In the genomic region with DNA sequence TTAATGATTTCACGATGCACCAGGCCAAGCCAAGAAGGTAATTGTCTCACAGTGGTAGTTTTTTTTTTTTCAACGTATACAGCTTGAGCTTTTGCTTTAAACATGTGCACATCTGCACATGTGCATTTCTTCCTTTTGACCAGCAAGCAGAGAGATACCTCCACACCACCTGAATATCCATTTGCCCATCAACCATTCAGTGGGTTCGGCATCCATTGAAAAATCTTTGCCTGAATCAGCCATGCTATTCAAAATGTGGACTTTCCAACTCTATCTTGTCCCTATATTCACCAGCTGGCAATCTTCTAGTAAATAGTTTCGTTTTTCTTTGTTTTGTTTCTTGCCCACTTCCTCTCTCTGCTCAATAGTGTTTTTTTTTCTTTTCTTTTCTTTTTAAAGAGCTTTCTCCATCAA, we compare ENCODE assay signal across 12 cellular contexts. TPM values are rescaled to one million over a fixed set of nuclear protein-coding genes. Genes with fewer than 3 reads are reported as not detected.
A peak's percentile ranks its signal among the peaks of the same experiment; 100 is the strongest.
DNase-seq lines count a peak whose midpoint lies in the region; ATAC-seq and TF ChIP-seq lines count a peak whose summit lies in the region.
"Had no signal": no experiment of that assay in that cellular context is flagged by ENCODE, and none has a peak within 500 bp of the region (broad histone marks: within the 10 kb centered on the region; RNA-seq: fewer than 3 reads in every experiment).

No MANE protein-coding gene starts in this region.

- no peak for TF ChIP-seq POLR2A in prostate gland (IDR thresholded peaks at IDR 0.05)

- no peaks in the 10 kb centered on the region for H3K79me2 ChIP-seq in PC-9 (ENCODE audit: low read depth)

- H3F3A ChIP-seq in PC-9 (ENCODE audit: insufficient read depth, low read depth) = no peaks in the 10 kb centered on the region

- CTCF ChIA-PET in PC-9 (lab: Charles Lee) = interaction anchor here (0.6 to 0.7 kb wide), 4 partner anchors 72 to 767 kb away, joined by 3 to 5 read pairs (median 4); no protein-coding TSS in a partner anchor

- ATAC-seq in GM19372 (IDR thresholded peaks at IDR 0.05; ENCODE audit: low read depth, unreplicated experiment) = peak; percentile 53
- ATAC-seq in HG03175 (IDR thresholded peaks at IDR 0.05; ENCODE audit: unreplicated experiment) = peak; percentile 65
- ATAC-seq in omental fat pad (ENCODE audit: low FRiP score) = no peak
- ATAC-seq: left lung had no signal

- H3K36me3 Mint-ChIP-seq in activated T-helper 1 cell treated with anti-CD3 and anti-CD28 coated beads, Interleukin-12 subunit alpha, Interleukin-12 subunit beta, Interleukin-2, Interleukin-4 antibody, amounts not matched to agents 30 ng/mL and 10 ng/mL and 1 ng/mL, durations not matched to agents 14 hours and 24 hours and 36 hours (ENCODE audit: low read depth) = no peaks in the 10 kb centered on the region

- no TSS peak for BruUV-seq in PC-9 (replicated peaks; lab: Mats Ljungman, UMichigan)

- H3K27ac ChIP-seq in BLaER1 treated with 17β-estradiol and CSF1 and Interleukin-3, amounts not matched to agents 10 nM and 100 nM = peak overlapping the region in 9 of 11 experiments; percentile 6 to 63 (median 52); a peak in 16 of 22 replicates
- H3K27ac ChIP-seq in prostate gland (no peak overlapping the region), PC-9 (no peak overlapping the region)
- H3K27ac ChIP-seq: left lung, RWPE1, tibial artery had no signal

- peak overlapping the region; percentile 51 for H3K4me3 Mint-ChIP-seq in activated T-helper 1 cell treated with anti-CD3 and anti-CD28 coated beads, Interleukin-12 subunit alpha, Interleukin-12 subunit beta, Interleukin-2, Interleukin-4 antibody, amounts not matched to agents 30 ng/mL and 10 ng/mL and 1 ng/mL, durations not matched to agents 14 hours and 24 hours and 36 hours

- no peaks in the 10 kb centered on the region for H3K36me3 ChIP-seq in BLaER1 treated with 17β-estradiol and CSF1 and Interleukin-3, amounts not matched to agents 10 nM and 100 nM
- H3K36me3 ChIP-seq in prostate gland (no peaks in the 10 kb centered on the region), PC-9 (ENCODE audit: low read depth) (no peaks in the 10 kb centered on the region)
- H3K36me3 ChIP-seq: left lung, tibial artery had no signal

- H3K4me1 ChIP-seq in BLaER1 treated with 17β-estradiol and CSF1 and Interleukin-3, amounts not matched to agents 10 nM and 100 nM = peaks cover 13 to 16% (median 14%) of the 10 kb centered on the region in 10 experiments
- H3K4me1 ChIP-seq in prostate gland (replicated peaks) (no peaks in the 10 kb centered on the region), PC-9 (replicated peaks; ENCODE audit: insufficient read depth) (no peaks in the 10 kb centered on the region)
- H3K4me1 ChIP-seq: left lung, tibial artery had no signal

- POLR2A ChIA-PET in PC-9 (lab: Charles Lee; ENCODE audit: unreplicated experiment) = interaction anchor here (0.7 kb wide), 1 partner anchor 189 kb away, joined by 5 read pairs; no protein-coding TSS in a partner anchor

- H3K27ac Mint-ChIP-seq in activated T-helper 1 cell treated with anti-CD3 and anti-CD28 coated beads, Interleukin-12 subunit alpha, Interleukin-12 subunit beta, Interleukin-2, Interleukin-4 antibody, amounts not matched to agents 30 ng/mL and 10 ng/mL and 1 ng/mL, durations not matched to agents 14 hours and 24 hours and 36 hours = peak overlapping the region; percentile 79

- H3K9ac ChIP-seq in BLaER1 treated with 17β-estradiol and CSF1 and Interleukin-3, amounts not matched to agents 10 nM and 100 nM = peak overlapping the region in 5 of 11 experiments; percentile 14 to 45 (median 42); a peak in 6 of 22 replicates

- peaks cover 0 to 18% (median 11%) of the 10 kb centered on the region in 11 experiments; a peak in 19 of 22 replicates for H3K9me3 ChIP-seq in BLaER1 treated with 17β-estradiol and CSF1 and Interleukin-3, amounts not matched to agents 10 nM and 100 nM (replicated peaks in 1 of 11)
- H3K9me3 ChIP-seq in prostate gland (no peaks in the 10 kb centered on the region), PC-9 (ENCODE audit: insufficient read depth, low read depth) (no peaks in the 10 kb centered on the region)
- H3K9me3 ChIP-seq: left lung, tibial artery had no signal

- H3K27me3 Mint-ChIP-seq in activated T-helper 1 cell treated with anti-CD3 and anti-CD28 coated beads, Interleukin-12 subunit alpha, Interleukin-12 subunit beta, Interleukin-2, Interleukin-4 antibody, amounts not matched to agents 30 ng/mL and 10 ng/mL and 1 ng/mL, durations not matched to agents 14 hours and 24 hours and 36 hours (ENCODE audit: insufficient read depth) = peaks cover 2% of the 10 kb centered on the region

- TF ChIP-seq CTCF in prostate gland (IDR thresholded peaks at IDR 0.05) (no peak), PC-9 (conservative IDR thresholded peaks at IDR 0.05) (no peak), omental fat pad (IDR thresholded peaks at IDR 0.05) (no peak)

- intact Hi-C loops in activated T-helper 1 cell treated with anti-CD3 and anti-CD28 coated beads, Interleukin-12 subunit alpha, Interleukin-12 subunit beta, Interleukin-2, Interleukin-4 antibody, amounts not matched to agents 30 ng/mL and 10 ng/mL and 1 ng/mL, durations not matched to agents 14 hours and 24 hours and 36 hours (cut with micrococcal nuclease) = loop anchor here (10.0 kb wide), 2 partner anchors 525 to 1585 kb away; partner anchors contain the start of genes CYCS and HYCC1
- intact Hi-C loops in prostate gland (cut with DNase I) = no loop called here
- intact Hi-C loops in PC-9 (cut with micrococcal nuclease; ENCODE audit: unreplicated experiment) = loop anchor here (10.0 kb wide), 1 partner anchor 685 kb away; no protein-coding TSS in a partner anchor

- 52% methylated on average over 4 of the region's 4 CpGs for WGBS in prostate gland

- no peaks in the 10 kb centered on the region for H4K20me1 ChIP-seq in BLaER1 treated with 17β-estradiol and CSF1 and Interleukin-3, amounts not matched to agents 10 nM and 100 nM
- H4K20me1 ChIP-seq in PC-9 (ENCODE audit: insufficient read depth) = no peaks in the 10 kb centered on the region

- peak overlapping the region; percentile 41 to 70 (median 63) for H3K4me2 ChIP-seq in BLaER1 treated with 17β-estradiol and CSF1 and Interleukin-3, amounts not matched to agents 10 nM and 100 nM
- H3K4me2 ChIP-seq in PC-9 = no peak overlapping the region

- no peak overlapping the region for H3K4me3 ChIP-seq in BLaER1 treated with 17β-estradiol and CSF1 and Interleukin-3, amounts not matched to agents 10 nM and 100 nM
- H3K4me3 ChIP-seq in prostate gland (no peak overlapping the region), PC-9 (no peak overlapping the region)
- H3K4me3 ChIP-seq: left lung, tibial artery had no signal

- no peaks in the 10 kb centered on the region for H3K27me3 ChIP-seq in BLaER1 treated with 17β-estradiol and CSF1 and Interleukin-3, amounts not matched to agents 10 nM and 100 nM
- H3K27me3 ChIP-seq in prostate gland (replicated peaks; ENCODE audit: insufficient read depth) = no peaks in the 10 kb centered on the region
- H3K27me3 ChIP-seq in PC-9 (ENCODE audit: insufficient read depth, low read depth) = no peaks in the 10 kb centered on the region
- H3K27me3 ChIP-seq: left lung, tibial artery had no signal

- no peak for DNase-seq in activated T-helper 1 cell treated with anti-CD3 and anti-CD28 coated beads, Interleukin-12 subunit alpha, Interleukin-12 subunit beta, Interleukin-2, Interleukin-4 antibody, amounts not matched to agents 30 ng/mL and 10 ng/mL and 1 ng/mL, durations not matched to agents 14 hours and 24 hours and 36 hours (ENCODE audit: low spot score)
- DNase-seq in prostate gland (ENCODE audit: low spot score) (no peak), PC-9 (no peak), omental fat pad (ENCODE audit: low spot score) (no peak), DMS153 treated with DMSO at 0.1 percent for 48 hours (lab: John Stamatoyannopoulos, UW; ENCODE audit: unreplicated experiment) (no peak)
- DNase-seq: left lung; stimulated activated CD4-positive, alpha-beta T cell treated with anti-CD3 and anti-CD28 coated beads, Interleukin-12 subunit alpha, Interleukin-12 subunit beta, amount 100 ng/mL, for 4 hours; tibial artery had no signal

- H2AFZ ChIP-seq in PC-9 = no peak overlapping the region; the same call in 1 of the 2 replicates

- peaks cover 22% of the 10 kb centered on the region for H3K4me1 Mint-ChIP-seq in activated T-helper 1 cell treated with anti-CD3 and anti-CD28 coated beads, Interleukin-12 subunit alpha, Interleukin-12 subunit beta, Interleukin-2, Interleukin-4 antibody, amounts not matched to agents 30 ng/mL and 10 ng/mL and 1 ng/mL, durations not matched to agents 14 hours and 24 hours and 36 hours (ENCODE audit: low read depth)

- no peaks in the 10 kb centered on the region for H3K9me2 ChIP-seq in PC-9 (ENCODE audit: insufficient read depth)

- no peaks in the 10 kb centered on the region for H3K9me3 Mint-ChIP-seq in activated T-helper 1 cell treated with anti-CD3 and anti-CD28 coated beads, Interleukin-12 subunit alpha, Interleukin-12 subunit beta, Interleukin-2, Interleukin-4 antibody, amounts not matched to agents 30 ng/mL and 10 ng/mL and 1 ng/mL, durations not matched to agents 14 hours and 24 hours and 36 hours

RNA-seq across cellular contexts. Expression of gene TRA2A, which starts 7.7 kb away (rescaled TPM):
- total RNA-seq in activated T-helper 1 cell treated with anti-CD3 and anti-CD28 coated beads, Interleukin-12 subunit alpha, Interleukin-12 subunit beta, Interleukin-2, Interleukin-4 antibody, amounts not matched to agents 30 ng/mL and 10 ng/mL and 1 ng/mL, durations not matched to agents 14 hours and 24 hours and 36 hours = 98.6 and 103 TPM in 2 replicates
- total RNA-seq in prostate gland (10 to 100 TPM; 34.3 to 46.0 TPM), PC-9 (2021) (77.0 and 112 TPM in 2 replicates), omental fat pad (10 to 100 TPM; 33.5 to 59.7 (median 40.7) TPM)

RNA-seq across cellular contexts. Expression of gene CCDC126, which starts 57.7 kb away (rescaled TPM):
- 8.2 and 10.7 TPM in 2 replicates for total RNA-seq in activated T-helper 1 cell treated with anti-CD3 and anti-CD28 coated beads, Interleukin-12 subunit alpha, Interleukin-12 subunit beta, Interleukin-2, Interleukin-4 antibody, amounts not matched to agents 30 ng/mL and 10 ng/mL and 1 ng/mL, durations not matched to agents 14 hours and 24 hours and 36 hours
- total RNA-seq in prostate gland (10 to 100 TPM in 1 of 2 donors, 1 to 10 TPM in 1; 8.4 to 21.4 TPM), PC-9 (2021) (5.9 and 6.2 TPM in 2 replicates), omental fat pad (10 to 100 TPM; 11.0 to 23.6 (median 14.2) TPM)

Comparison
In these comparisons a context has a peak if more than half of its experiments do, and no peak if none do; other contexts are left out.
1. H3K27ac ChIP-seq: peak in BLaER1 treated with 17β-estradiol and CSF1 and Interleukin-3, amounts not matched to agents 10 nM and 100 nM (9 of 11); none in prostate gland (0 of 2) and PC-9 (single experiment).